1 cellular context compared by ENCODE assay signal in genomic region chr7:6630007-6630849, GRCh38.
A peak's percentile ranks its signal among the peaks of the same experiment; 100 is the strongest.
TF ChIP-seq lines count a peak whose summit lies in the region.

No MANE protein-coding gene starts in this region.

TF ChIP-seq in HepG2, 621 proteins besides CTCF, POLR2A, EP300 and RAD21:
- TF ChIP-seq GATAD2A (CRISPR knock-in tag; IDR thresholded peaks at IDR 0.05) = no peak
- TF ChIP-seq SMC3 (IDR thresholded peaks at IDR 0.05; ENCODE audit: low read length) = no peak
- TF ChIP-seq ZNF552 (CRISPR knock-in tag; IDR thresholded peaks at IDR 0.05; ENCODE audit: borderline replicate concordance) = no peak
- TF ChIP-seq, protein P1, sequence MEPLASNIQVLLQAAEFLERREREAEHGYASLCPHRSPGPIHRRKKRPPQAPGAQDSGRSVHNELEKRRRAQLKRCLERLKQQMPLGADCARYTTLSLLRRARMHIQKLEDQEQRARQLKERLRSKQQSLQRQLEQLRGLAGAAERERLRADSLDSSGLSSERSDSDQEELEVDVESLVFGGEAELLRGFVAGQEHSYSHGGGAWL (CRISPR knock-in tag; IDR thresholded peaks at IDR 0.05) = no peak
- no peak for TF ChIP-seq JDP2 (CRISPR knock-in tag; IDR thresholded peaks at IDR 0.05; ENCODE audit: borderline replicate concordance)
- peak; percentile 71 for TF ChIP-seq ZNF143 (CRISPR knock-in tag; IDR thresholded peaks at IDR 0.05)
- TF ChIP-seq SALL1 (CRISPR knock-in tag; IDR thresholded peaks at IDR 0.05) = 0 out of 2 replicates have a peak, but pooled peaks have one; percentile 21
- no peak for TF ChIP-seq ZNF562 (CRISPR knock-in tag; IDR thresholded peaks at IDR 0.05; ENCODE audit: borderline replicate concordance)
- no peak for TF ChIP-seq SYNCRIP (IDR thresholded peaks at IDR 0.05; ENCODE audit: insufficient read depth, low read depth, low read length)
- TF ChIP-seq ZNF564 (CRISPR knock-in tag; IDR thresholded peaks at IDR 0.05) = no peak
- TF ChIP-seq ZNF678 (CRISPR knock-in tag; IDR thresholded peaks at IDR 0.05) = no peak
- no peak for TF ChIP-seq TCF12 (IDR thresholded peaks at IDR 0.05)
- no peak for TF ChIP-seq TCF12 (CRISPR knock-in tag; IDR thresholded peaks at IDR 0.05)
- no peak for TF ChIP-seq ZNF292 (CRISPR knock-in tag; IDR thresholded peaks at IDR 0.05; ENCODE audit: borderline replicate concordance, low read depth)
- TF ChIP-seq ZNF709 (CRISPR knock-in tag; IDR thresholded peaks at IDR 0.05) = no peak
- TF ChIP-seq MIER3 (CRISPR knock-in tag; IDR thresholded peaks at IDR 0.05; ENCODE audit: borderline replicate concordance) = no peak
- TF ChIP-seq RFX1 (IDR thresholded peaks at IDR 0.05) = no peak
- TF ChIP-seq ZNF639 (CRISPR knock-in tag; conservative IDR thresholded peaks at IDR 0.05) = no peak
- TF ChIP-seq, protein P2, sequence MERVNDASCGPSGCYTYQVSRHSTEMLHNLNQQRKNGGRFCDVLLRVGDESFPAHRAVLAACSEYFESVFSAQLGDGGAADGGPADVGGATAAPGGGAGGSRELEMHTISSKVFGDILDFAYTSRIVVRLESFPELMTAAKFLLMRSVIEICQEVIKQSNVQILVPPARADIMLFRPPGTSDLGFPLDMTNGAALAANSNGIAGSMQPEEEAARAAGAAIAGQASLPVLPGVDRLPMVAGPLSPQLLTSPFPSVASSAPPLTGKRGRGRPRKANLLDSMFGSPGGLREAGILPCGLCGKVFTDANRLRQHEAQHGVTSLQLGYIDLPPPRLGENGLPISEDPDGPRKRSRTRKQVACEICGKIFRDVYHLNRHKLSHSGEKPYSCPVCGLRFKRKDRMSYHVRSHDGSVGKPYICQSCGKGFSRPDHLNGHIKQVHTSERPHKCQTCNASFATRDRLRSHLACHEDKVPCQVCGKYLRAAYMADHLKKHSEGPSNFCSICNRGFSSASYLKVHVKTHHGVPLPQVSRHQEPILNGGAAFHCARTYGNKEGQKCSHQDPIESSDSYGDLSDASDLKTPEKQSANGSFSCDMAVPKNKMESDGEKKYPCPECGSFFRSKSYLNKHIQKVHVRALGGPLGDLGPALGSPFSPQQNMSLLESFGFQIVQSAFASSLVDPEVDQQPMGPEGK (CRISPR knock-in tag; IDR thresholded peaks at IDR 0.05) = 0 out of 2 replicates have a peak, but pooled peaks have one; percentile 10
- TF ChIP-seq, protein P3, sequence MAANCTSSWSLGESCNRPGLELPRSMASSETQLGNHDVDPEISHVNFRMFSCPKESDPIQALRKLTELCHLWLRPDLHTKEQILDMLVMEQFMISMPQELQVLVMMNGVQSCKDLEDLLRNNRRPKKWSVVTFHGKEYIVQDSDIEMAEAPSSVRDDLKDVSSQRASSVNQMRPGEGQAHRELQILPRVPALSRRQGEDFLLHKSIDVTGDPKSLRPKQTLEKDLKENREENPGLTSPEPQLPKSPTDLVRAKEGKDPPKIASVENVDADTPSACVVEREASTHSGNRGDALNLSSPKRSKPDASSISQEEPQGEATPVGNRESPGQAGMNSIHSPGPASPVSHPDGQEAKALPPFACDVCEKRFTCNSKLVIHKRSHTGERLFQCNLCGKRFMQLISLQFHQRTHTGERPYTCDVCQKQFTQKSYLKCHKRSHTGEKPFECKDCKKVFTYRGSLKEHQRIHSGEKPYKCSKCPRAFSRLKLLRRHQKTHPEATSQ (CRISPR knock-in tag; IDR thresholded peaks at IDR 0.05; ENCODE audit: borderline replicate concordance) = no peak
- TF ChIP-seq RARA (CRISPR knock-in tag; IDR thresholded peaks at IDR 0.05) = no peak
- TF ChIP-seq, protein P4, sequence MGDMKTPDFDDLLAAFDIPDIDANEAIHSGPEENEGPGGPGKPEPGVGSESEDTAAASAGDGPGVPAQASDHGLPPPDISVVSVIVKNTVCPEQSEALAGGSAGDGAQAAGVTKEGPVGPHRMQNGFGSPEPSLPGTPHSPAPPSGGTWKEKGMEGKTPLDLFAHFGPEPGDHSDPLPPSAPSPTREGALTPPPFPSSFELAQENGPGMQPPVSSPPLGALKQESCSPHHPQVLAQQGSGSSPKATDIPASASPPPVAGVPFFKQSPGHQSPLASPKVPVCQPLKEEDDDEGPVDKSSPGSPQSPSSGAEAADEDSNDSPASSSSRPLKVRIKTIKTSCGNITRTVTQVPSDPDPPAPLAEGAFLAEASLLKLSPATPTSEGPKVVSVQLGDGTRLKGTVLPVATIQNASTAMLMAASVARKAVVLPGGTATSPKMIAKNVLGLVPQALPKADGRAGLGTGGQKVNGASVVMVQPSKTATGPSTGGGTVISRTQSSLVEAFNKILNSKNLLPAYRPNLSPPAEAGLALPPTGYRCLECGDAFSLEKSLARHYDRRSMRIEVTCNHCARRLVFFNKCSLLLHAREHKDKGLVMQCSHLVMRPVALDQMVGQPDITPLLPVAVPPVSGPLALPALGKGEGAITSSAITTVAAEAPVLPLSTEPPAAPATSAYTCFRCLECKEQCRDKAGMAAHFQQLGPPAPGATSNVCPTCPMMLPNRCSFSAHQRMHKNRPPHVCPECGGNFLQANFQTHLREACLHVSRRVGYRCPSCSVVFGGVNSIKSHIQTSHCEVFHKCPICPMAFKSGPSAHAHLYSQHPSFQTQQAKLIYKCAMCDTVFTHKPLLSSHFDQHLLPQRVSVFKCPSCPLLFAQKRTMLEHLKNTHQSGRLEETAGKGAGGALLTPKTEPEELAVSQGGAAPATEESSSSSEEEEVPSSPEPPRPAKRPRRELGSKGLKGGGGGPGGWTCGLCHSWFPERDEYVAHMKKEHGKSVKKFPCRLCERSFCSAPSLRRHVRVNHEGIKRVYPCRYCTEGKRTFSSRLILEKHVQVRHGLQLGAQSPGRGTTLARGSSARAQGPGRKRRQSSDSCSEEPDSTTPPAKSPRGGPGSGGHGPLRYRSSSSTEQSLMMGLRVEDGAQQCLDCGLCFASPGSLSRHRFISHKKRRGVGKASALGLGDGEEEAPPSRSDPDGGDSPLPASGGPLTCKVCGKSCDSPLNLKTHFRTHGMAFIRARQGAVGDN (CRISPR knock-in tag; IDR thresholded peaks at IDR 0.05) = peak; percentile 62
- TF ChIP-seq ZNF746 (CRISPR knock-in tag; IDR thresholded peaks at IDR 0.05) = no peak
- TF ChIP-seq MXD4 (CRISPR knock-in tag; IDR thresholded peaks at IDR 0.05) = no peak
